Comparison of ENCODE assay signal across 21 cellular contexts in genomic region chr11:111696556-111696955, GRCh38.
A peak's percentile ranks its signal among the peaks of the same experiment; 100 is the strongest.
DNase-seq lines count a peak whose midpoint lies in the region; TF ChIP-seq lines count a peak whose summit lies in the region.
"Had no signal": no experiment of that assay in that cellular context is flagged by ENCODE, and none has a peak within 500 bp of the region (broad histone marks: within the 10 kb centered on the region; RNA-seq: fewer than 3 reads in every experiment).

No MANE protein-coding gene starts in this region.

- H3K27ac Mint-ChIP-seq in activated T-cell treated with anti-CD3 and anti-CD28 coated beads, Interleukin-2, amount 50 U/mL, for 24 hours = no peak overlapping the region
- H3K27ac Mint-ChIP-seq: dendritic cell treated with granulocyte-macrophage colony-stimulating factor and Interleukin-4, amounts not matched to agents 40 ng/mL and 50 ng/mL, for 4 days; naive B cell had no signal

- TF ChIP-seq CTCF in fibroblast of the aortic adventitia (IDR thresholded peaks at IDR 0.05; ENCODE audit: insufficient read depth, low read length) = no peak

- peak; percentile 31 for DNase-seq in GM04503 (ENCODE audit: low read depth)
- peak; percentile 83 for DNase-seq in amniotic epithelial cell (ENCODE audit: low read depth)
- DNase-seq in fibroblast of the aortic adventitia (ENCODE audit: low read depth) = peak; percentile 35
- no peak for DNase-seq in T-helper 2 cell
- no peak for DNase-seq in activated T-cell treated with anti-CD3 and anti-CD28 coated beads, Interleukin-2, amount 50 U/mL, for 24 hours
- DNase-seq in DMS153 treated with DMSO at 0.1 percent for 48 hours (lab: John Stamatoyannopoulos, UW; ENCODE audit: unreplicated experiment) = no peak
- DNase-seq in AML-193 (lab: John Stamatoyannopoulos, UW) = no peak
- DNase-seq: activated CD4-positive, alpha-beta T cell treated with anti-CD3 and anti-CD28 coated beads for 4 hours; activated gamma-delta T cell; DMS153; H9; immature natural killer cell; naive B cell; NCI-H1092; NCI-H2081; stimulated activated CD4-positive, alpha-beta T cell treated with anti-CD3 and anti-CD28 coated beads, Interleukin-2, amount 100 ng/mL, for 48 hours; substantia nigra; SW 1271 had no signal

- peaks cover 20% of the 10 kb centered on the region for H3K36me3 Mint-ChIP-seq in activated T-cell treated with anti-CD3 and anti-CD28 coated beads, Interleukin-2, amount 50 U/mL, for 24 hours (ENCODE audit: low read depth)
- H3K36me3 Mint-ChIP-seq: naive B cell had no signal

- no peak overlapping the region for H3K4me3 Mint-ChIP-seq in activated T-cell treated with anti-CD3 and anti-CD28 coated beads, Interleukin-2, amount 50 U/mL, for 24 hours
- H3K4me3 Mint-ChIP-seq: dendritic cell treated with granulocyte-macrophage colony-stimulating factor and Interleukin-4, amounts not matched to agents 40 ng/mL and 50 ng/mL, for 4 days; H9; immature natural killer cell; naive B cell had no signal

- H3K9me3 Mint-ChIP-seq in activated T-cell treated with anti-CD3 and anti-CD28 coated beads, Interleukin-2, amount 50 U/mL, for 24 hours = no peaks in the 10 kb centered on the region
- H3K9me3 Mint-ChIP-seq: dendritic cell treated with granulocyte-macrophage colony-stimulating factor and Interleukin-4, amounts not matched to agents 40 ng/mL and 50 ng/mL, for 4 days; H9; immature natural killer cell; naive B cell had no signal

- H3K27me3 Mint-ChIP-seq in activated T-cell treated with anti-CD3 and anti-CD28 coated beads, Interleukin-2, amount 50 U/mL, for 24 hours = no peaks in the 10 kb centered on the region
- H3K27me3 Mint-ChIP-seq: dendritic cell treated with granulocyte-macrophage colony-stimulating factor and Interleukin-4, amounts not matched to agents 40 ng/mL and 50 ng/mL, for 4 days; naive B cell had no signal

- peaks cover 11% of the 10 kb centered on the region for H3K4me1 Mint-ChIP-seq in activated T-cell treated with anti-CD3 and anti-CD28 coated beads, Interleukin-2, amount 50 U/mL, for 24 hours (ENCODE audit: low read depth)

- H3K4me3 ChIP-seq in fibroblast of the aortic adventitia (ENCODE audit: low read depth, low read length) = no peak overlapping the region
- H3K4me3 ChIP-seq: skin epidermis, vagina had no signal

Comparison
In these comparisons a context has a peak if more than half of its experiments do, and no peak if none do; other contexts are left out.
1. DNase-seq: peak in GM04503 (single experiment), amniotic epithelial cell (single experiment) and fibroblast of the aortic adventitia (single experiment); none in T-helper 2 cell (0 of 5), activated T-cell treated with anti-CD3 and anti-CD28 coated beads, Interleukin-2, amount 50 U/mL, for 24 hours (single experiment), DMS153 treated with DMSO at 0.1 percent for 48 hours (single experiment) and AML-193 (0 of 2).